ENCODE assay signal across 1 cellular context in genomic region chr5:69189162-69190086, GRCh38.
TF ChIP-seq lines count a peak whose summit lies in the region.

TSS of gene CENPH (plus strand) at chr5:69189583. CDS start at chr5:69189635, 52 bp downstream.

TF ChIP-seq in HepG2, 621 proteins besides CTCF, POLR2A, EP300 and RAD21 (continued from another document and continues in another):
- TF ChIP-seq MYPOP (CRISPR knock-in tag; IDR thresholded peaks at IDR 0.05) (no peak), ZNF670 (CRISPR knock-in tag; IDR thresholded peaks at IDR 0.05; ENCODE audit: borderline replicate concordance) (peak; percentile 73; the same call in 1 of the 2 replicates), ZNF607 (CRISPR knock-in tag; IDR thresholded peaks at IDR 0.05; ENCODE audit: borderline replicate concordance) (no peak; the same call in 1 of the 2 replicates), ZNF263 (CRISPR knock-in tag; IDR thresholded peaks at IDR 0.05) (peak; percentile 20; the same call in 1 of the 2 replicates), ZNF777 (CRISPR knock-in tag; IDR thresholded peaks at IDR 0.05) (peak; percentile 31; the same call in 1 of the 2 replicates), ESRRA (CRISPR knock-in tag; IDR thresholded peaks at IDR 0.05; ENCODE audit: low read depth) (peak; percentile 58; the same call in 1 of the 2 replicates), ZNF503 (CRISPR knock-in tag; IDR thresholded peaks at IDR 0.05) (peak; percentile 25; the same call in 1 of the 2 replicates), HOXA3 (CRISPR knock-in tag; IDR thresholded peaks at IDR 0.05) (peak; percentile 79), YEATS4 (CRISPR knock-in tag; IDR thresholded peaks at IDR 0.05; ENCODE audit: borderline replicate concordance) (peak; percentile 89; the same call in 1 of the 2 replicates), CERS6 (CRISPR knock-in tag; IDR thresholded peaks at IDR 0.05) (no peak), REPIN1 (CRISPR knock-in tag; IDR thresholded peaks at IDR 0.05; ENCODE audit: borderline replicate concordance, low read depth) (peak; percentile 68), LCORL (IDR thresholded peaks at IDR 0.05) (no peak), LCORL (CRISPR knock-in tag; IDR thresholded peaks at IDR 0.05) (peak; percentile 15; the same call in 1 of the 2 replicates), ZNF235 (CRISPR knock-in tag; IDR thresholded peaks at IDR 0.05; ENCODE audit: borderline replicate concordance) (0 out of 2 replicates have a peak, but pooled peaks have one; percentile 42), FOXA3 (CRISPR knock-in tag; IDR thresholded peaks at IDR 0.05) (0 out of 2 replicates have a peak, but pooled peaks have one; percentile 14), KLF9 (CRISPR knock-in tag; IDR thresholded peaks at IDR 0.05; ENCODE audit: low read depth) (0 out of 2 replicates have a peak, but pooled peaks have one; percentile 49), ZC3H13 (CRISPR knock-in tag; IDR thresholded peaks at IDR 0.05) (peak; percentile 58; the same call in 1 of the 2 replicates), TIGD3 (CRISPR knock-in tag; IDR thresholded peaks at IDR 0.05; ENCODE audit: borderline replicate concordance) (no peak), JUND (CRISPR knock-in tag; IDR thresholded peaks at IDR 0.05) (peak; percentile 34; the same call in 1 of the 2 replicates), NFRKB (IDR thresholded peaks at IDR 0.05) (no peak), HOXA7 (CRISPR knock-in tag; IDR thresholded peaks at IDR 0.05) (no peak), BRD4 (CRISPR knock-in tag; IDR thresholded peaks at IDR 0.05) (peak; percentile 52), DMAP1 (CRISPR knock-in tag; IDR thresholded peaks at IDR 0.05) (peak; percentile 90; the same call in 1 of the 2 replicates), ZHX2 (IDR thresholded peaks at IDR 0.05; ENCODE audit: low read depth) (peak; percentile 48; the same call in 1 of the 2 replicates), ZHX2 (CRISPR knock-in tag; IDR thresholded peaks at IDR 0.05; ENCODE audit: borderline replicate concordance) (0 out of 2 replicates have a peak, but pooled peaks have one; percentile 50), SNAPC2 (CRISPR knock-in tag; IDR thresholded peaks at IDR 0.05) (peak; percentile 69), NCOR1 (IDR thresholded peaks at IDR 0.05; ENCODE audit: borderline replicate concordance, low read length) (peak; percentile 35; the same call in 1 of the 2 replicates), AGO2 (optimal IDR thresholded peaks at IDR 0.05; ENCODE audit: low read depth, low read length) (peak; percentile 74), ONECUT2 (CRISPR knock-in tag; IDR thresholded peaks at IDR 0.05) (0 out of 2 replicates have a peak, but pooled peaks have one; percentile 28), MAZ (IDR thresholded peaks at IDR 0.05; ENCODE audit: borderline replicate concordance, low read depth, low read length) (no peak), MAZ (CRISPR knock-in tag; IDR thresholded peaks at IDR 0.05; ENCODE audit: low read depth) (peak; percentile 64; the same call in 1 of the 2 replicates), ZNF543 (CRISPR knock-in tag; IDR thresholded peaks at IDR 0.05) (peak; percentile 71; the same call in 1 of the 2 replicates), KLF11 (CRISPR knock-in tag; IDR thresholded peaks at IDR 0.05) (peak; percentile 39; the same call in 1 of the 2 replicates), RELA (CRISPR knock-in tag; IDR thresholded peaks at IDR 0.05) (no peak), ZFYVE20 (CRISPR knock-in tag; IDR thresholded peaks at IDR 0.05; ENCODE audit: borderline replicate concordance, low read depth) (no peak), TOE1 (CRISPR knock-in tag; IDR thresholded peaks at IDR 0.05) (peak; percentile 38; the same call in 1 of the 2 replicates), ZNF180 (CRISPR knock-in tag; IDR thresholded peaks at IDR 0.05; ENCODE audit: borderline replicate concordance, low read depth) (no peak), FOXP4 (CRISPR knock-in tag; IDR thresholded peaks at IDR 0.05) (peak; percentile 59), ZNF816 (CRISPR knock-in tag; IDR thresholded peaks at IDR 0.05; ENCODE audit: borderline replicate concordance) (peak; percentile 88), SRSF4 (IDR thresholded peaks at IDR 0.05; ENCODE audit: low read depth, low read length, poor library complexity, severe bottlenecking) (no peak)
